Comparison of ENCODE assay signal across 36 cellular contexts in genomic region chr4:117786566-117786965, GRCh38.
"Had no signal": no experiment of that assay in that cellular context is flagged by ENCODE, and none has a peak within 500 bp of the region (broad histone marks: within the 10 kb centered on the region; RNA-seq: fewer than 3 reads in every experiment).

No MANE protein-coding gene starts in this region.

- H3K36me3 ChIP-seq: adrenal gland, cardiac muscle cell had no signal

- H3K27me3 ChIP-seq: adrenal gland, cardiac muscle cell had no signal

- H3K9me3 Mint-ChIP-seq: activated B cell treated with CpG ODN at 0.5 μM for 24 hours; activated CD4-positive, alpha-beta memory T cell treated with anti-CD3 and anti-CD28 coated beads for 36 hours; activated CD4-positive, alpha-beta T cell treated with anti-CD3 and anti-CD28 coated beads, Interleukin-2, amount 10 ng/mL, durations not matched to agents 24 days and 14 days; activated CD8-positive, alpha-beta T cell treated with anti-CD3 and anti-CD28 coated beads for 36 hours; activated naive CD4-positive, alpha-beta T cell treated with anti-CD3 and anti-CD28 coated beads for 36 hours; activated naive CD8-positive, alpha-beta T cell treated with anti-CD3 and anti-CD28 coated beads for 36 hours; activated T-helper 1 cell treated with anti-CD3 and anti-CD28 coated beads, Interleukin-12 subunit alpha, Interleukin-12 subunit beta, Interleukin-2, Interleukin-4 antibody, amounts not matched to agents 30 ng/mL and 10 ng/mL and 1 ng/mL, durations not matched to agents 14 hours and 24 hours and 36 hours; T-helper 1 cell treated with Interleukin-12 subunit alpha and Interleukin-12 subunit beta and Interleukin-4 antibody, amounts not matched to agents 30 μg/mL and 1 μg/mL, for 36 hours; T-helper 2 cell treated with Interferon-gamma antibody and Interleukin-4, amounts not matched to agents 5 μg/mL and 100 μg/mL, for 36 hours had no signal

- H3K27ac Mint-ChIP-seq: activated B cell treated with CpG ODN at 0.5 μM for 24 hours; activated CD4-positive, alpha-beta memory T cell treated with anti-CD3 and anti-CD28 coated beads for 36 hours; activated CD4-positive, alpha-beta T cell treated with anti-CD3 and anti-CD28 coated beads, Interleukin-2, amount 10 ng/mL, durations not matched to agents 24 days and 14 days; activated CD8-positive, alpha-beta T cell treated with anti-CD3 and anti-CD28 coated beads for 36 hours; activated naive CD4-positive, alpha-beta T cell treated with anti-CD3 and anti-CD28 coated beads for 36 hours; activated naive CD4-positive, alpha-beta T cell treated with anti-CD3 and anti-CD28 coated beads, Interleukin-2, amount 50 U/mL, for 72 hours; activated naive CD8-positive, alpha-beta T cell treated with anti-CD3 and anti-CD28 coated beads for 36 hours; activated T-cell treated with anti-CD3 and anti-CD28 coated beads, Interleukin-2, amount 50 U/mL, for 72 hours; activated T-helper 1 cell treated with anti-CD3 and anti-CD28 coated beads, Interleukin-12 subunit alpha, Interleukin-12 subunit beta, Interleukin-2, Interleukin-4 antibody, amounts not matched to agents 30 ng/mL and 10 ng/mL and 1 ng/mL, durations not matched to agents 14 hours and 24 hours and 36 hours; activated T-helper 17 cell treated with anti-CD3 and anti-CD28 coated beads, Interleukin-2, amount 50 U/mL, for 72 hours; brain; T-helper 1 cell treated with Interleukin-12 subunit alpha and Interleukin-12 subunit beta and Interleukin-4 antibody, amounts not matched to agents 30 μg/mL and 1 μg/mL, for 36 hours; T-helper 2 cell treated with Interferon-gamma antibody and Interleukin-4, amounts not matched to agents 5 μg/mL and 100 μg/mL, for 36 hours had no signal

- H3K4me1 Mint-ChIP-seq: activated B cell treated with CpG ODN at 0.5 μM for 24 hours; activated CD4-positive, alpha-beta T cell treated with anti-CD3 and anti-CD28 coated beads, Interleukin-2, amount 10 ng/mL, durations not matched to agents 24 days and 14 days; activated naive CD8-positive, alpha-beta T cell treated with anti-CD3 and anti-CD28 coated beads for 36 hours; activated T-helper 17 cell treated with anti-CD3 and anti-CD28 coated beads, Interleukin-2, amount 50 U/mL, for 72 hours; central memory CD8-positive, alpha-beta T cell had no signal

- DNase-seq: activated B cell treated with CpG ODN at 0.5 μM for 24 hours; activated CD4-positive, alpha-beta memory T cell treated with anti-CD3 and anti-CD28 coated beads for 36 hours; activated CD4-positive, alpha-beta T cell treated with anti-CD3 and anti-CD28 coated beads for 4 hours; activated CD4-positive, alpha-beta T cell treated with anti-CD3 and anti-CD28 coated beads, Interleukin-2, amount 10 ng/mL, durations not matched to agents 24 days and 14 days; activated CD4-positive, alpha-beta T cell treated with anti-CD3 and anti-CD28 coated beads, Interleukin-2, amount 50 U/mL, for 1 hour; activated CD4-positive, alpha-beta T cell treated with anti-CD3 and anti-CD28 coated beads, Interleukin-2, amount 50 U/mL, for 4 hours; activated CD4-positive, CD25-positive, alpha-beta regulatory T cell treated with anti-CD3 and anti-CD28 coated beads, Interleukin-2, amount 50 U/mL, for 72 hours; activated CD8-positive, alpha-beta memory T cell treated with anti-CD3 and anti-CD28 coated beads, Interleukin-2, amount 50 U/mL, for 4 hours; activated CD8-positive, alpha-beta T cell treated with anti-CD3 and anti-CD28 coated beads for 36 hours; activated effector memory CD4-positive, alpha-beta T cell treated with anti-CD3 and anti-CD28 coated beads, Interleukin-2, amount 50 U/mL, for 16 hours; activated gamma-delta T cell treated with Interleukin-2 at 50 U/mL for 16 hours; activated naive CD4-positive, alpha-beta T cell; activated naive CD4-positive, alpha-beta T cell treated with anti-CD3 and anti-CD28 coated beads for 36 hours; activated naive CD4-positive, alpha-beta T cell treated with anti-CD3 and anti-CD28 coated beads, Interleukin-2, amount 50 U/mL, for 16 hours; activated naive CD8-positive, alpha-beta T cell treated with anti-CD3 and anti-CD28 coated beads for 36 hours; activated T-cell treated with anti-CD3 and anti-CD28 coated beads for 4 hours; activated T-cell treated with anti-CD3 and anti-CD28 coated beads, Interleukin-2, amount 50 U/mL, for 1 hour; activated T-cell treated with anti-CD3 and anti-CD28 coated beads, Interleukin-2, amount 50 U/mL, for 4 hours; activated T-cell treated with anti-CD3 and anti-CD28 coated beads, Interleukin-2, amount 50 U/mL, for 72 hours; adrenal gland; amniotic stem cell; aorta; caudate nucleus; cerebellar nuclear complex; T-helper 1 cell; T-helper 2 cell; T-helper 9 cell had no signal

- ATAC-seq: activated CD8-positive, alpha-beta T cell treated with anti-CD3 and anti-CD28 coated beads for 36 hours; activated naive CD4-positive, alpha-beta T cell treated with anti-CD3 and anti-CD28 coated beads, Interleukin-2, amount 50 U/mL, for 72 hours; activated T-cell treated with anti-CD3 and anti-CD28 coated beads, Interleukin-2, amount 50 U/mL, for 4 hours; activated T-cell treated with anti-CD3 and anti-CD28 coated beads, Interleukin-2, amount 50 U/mL, for 72 hours; activated T-helper 17 cell treated with anti-CD3 and anti-CD28 coated beads, Interleukin-2, amount 50 U/mL, for 72 hours had no signal

- H3K27ac ChIP-seq: adrenal gland, cardiac muscle cell, VCaP had no signal

- H3K4me3 ChIP-seq: adrenal gland, cardiac muscle cell had no signal

- H3K36me3 Mint-ChIP-seq: activated CD4-positive, alpha-beta memory T cell treated with anti-CD3 and anti-CD28 coated beads for 36 hours; activated naive CD4-positive, alpha-beta T cell treated with anti-CD3 and anti-CD28 coated beads, Interleukin-2, amount 50 U/mL, for 72 hours; activated naive CD8-positive, alpha-beta T cell treated with anti-CD3 and anti-CD28 coated beads for 36 hours; brain had no signal

- H3K9me3 ChIP-seq: adrenal gland had no signal

- H3K4me3 Mint-ChIP-seq: activated B cell treated with CpG ODN at 0.5 μM for 24 hours; activated CD4-positive, alpha-beta memory T cell treated with anti-CD3 and anti-CD28 coated beads for 36 hours; activated CD4-positive, alpha-beta T cell treated with anti-CD3 and anti-CD28 coated beads, Interleukin-2, amount 10 ng/mL, durations not matched to agents 24 days and 14 days; activated CD8-positive, alpha-beta T cell treated with anti-CD3 and anti-CD28 coated beads for 36 hours; activated naive CD4-positive, alpha-beta T cell treated with anti-CD3 and anti-CD28 coated beads for 36 hours; activated naive CD8-positive, alpha-beta T cell treated with anti-CD3 and anti-CD28 coated beads for 36 hours; activated T-cell treated with anti-CD3 and anti-CD28 coated beads, Interleukin-2, amount 50 U/mL, for 4 hours; activated T-cell treated with anti-CD3 and anti-CD28 coated beads, Interleukin-2, amount 50 U/mL, for 72 hours; activated T-helper 1 cell treated with anti-CD3 and anti-CD28 coated beads, Interleukin-12 subunit alpha, Interleukin-12 subunit beta, Interleukin-2, Interleukin-4 antibody, amounts not matched to agents 30 ng/mL and 10 ng/mL and 1 ng/mL, durations not matched to agents 14 hours and 24 hours and 36 hours; activated T-helper 17 cell treated with anti-CD3 and anti-CD28 coated beads, Interleukin-2, amount 50 U/mL, for 72 hours; brain; central memory CD8-positive, alpha-beta T cell; T-helper 1 cell treated with Interleukin-12 subunit alpha and Interleukin-12 subunit beta and Interleukin-4 antibody, amounts not matched to agents 30 μg/mL and 1 μg/mL, for 36 hours; T-helper 2 cell treated with Interferon-gamma antibody and Interleukin-4, amounts not matched to agents 5 μg/mL and 100 μg/mL, for 36 hours had no signal

- H3K4me1 ChIP-seq: adrenal gland had no signal

- H3K27me3 Mint-ChIP-seq: activated B cell treated with CpG ODN at 0.5 μM for 24 hours; activated CD4-positive, alpha-beta memory T cell treated with anti-CD3 and anti-CD28 coated beads for 36 hours; activated CD4-positive, alpha-beta T cell treated with anti-CD3 and anti-CD28 coated beads, Interleukin-2, amount 10 ng/mL, durations not matched to agents 24 days and 14 days; activated CD8-positive, alpha-beta T cell treated with anti-CD3 and anti-CD28 coated beads for 36 hours; activated naive CD8-positive, alpha-beta T cell treated with anti-CD3 and anti-CD28 coated beads for 36 hours; activated T-helper 17 cell treated with anti-CD3 and anti-CD28 coated beads, Interleukin-2, amount 50 U/mL, for 72 hours; central memory CD8-positive, alpha-beta T cell had no signal
